In genomic region chr2:51790854-51791253, GRCh38 we compare ENCODE assay signal across 33 cellular contexts.
"Had no signal": no experiment of that assay in that cellular context is flagged by ENCODE, and none has a peak within 500 bp of the region (broad histone marks: within the 10 kb centered on the region; RNA-seq: fewer than 3 reads in every experiment).

No MANE protein-coding gene starts in this region.

- FAIRE-seq: bronchial epithelial cell, TTC549 had no signal

- H3K27ac ChIP-seq: adrenal gland, ascending aorta, cardiac muscle cell, colonic mucosa, VCaP had no signal

- H3K4me1 ChIP-seq: adrenal gland, ascending aorta, colonic mucosa had no signal

- ATAC-seq: activated CD8-positive, alpha-beta T cell treated with anti-CD3 and anti-CD28 coated beads for 36 hours; activated naive CD4-positive, alpha-beta T cell treated with anti-CD3 and anti-CD28 coated beads, Interleukin-2, amount 50 U/mL, for 72 hours; activated T-cell treated with anti-CD3 and anti-CD28 coated beads, Interleukin-2, amount 50 U/mL, for 4 hours; activated T-cell treated with anti-CD3 and anti-CD28 coated beads, Interleukin-2, amount 50 U/mL, for 72 hours; activated T-helper 17 cell treated with anti-CD3 and anti-CD28 coated beads, Interleukin-2, amount 50 U/mL, for 72 hours had no signal

- H3K36me3 ChIP-seq: adrenal gland, ascending aorta, cardiac muscle cell, colonic mucosa had no signal

- H3K27me3 ChIP-seq: adrenal gland, ascending aorta, cardiac muscle cell, colonic mucosa had no signal

- DNase-seq: activated B cell treated with CpG ODN at 0.5 μM for 24 hours; activated CD4-positive, alpha-beta memory T cell treated with anti-CD3 and anti-CD28 coated beads for 36 hours; activated CD4-positive, alpha-beta T cell treated with anti-CD3 and anti-CD28 coated beads for 4 hours; activated CD4-positive, alpha-beta T cell treated with anti-CD3 and anti-CD28 coated beads, Interleukin-2, amount 10 ng/mL, durations not matched to agents 24 days and 14 days; activated CD4-positive, alpha-beta T cell treated with anti-CD3 and anti-CD28 coated beads, Interleukin-2, amount 50 U/mL, for 1 hour; activated CD4-positive, alpha-beta T cell treated with anti-CD3 and anti-CD28 coated beads, Interleukin-2, amount 50 U/mL, for 4 hours; activated CD4-positive, CD25-positive, alpha-beta regulatory T cell treated with anti-CD3 and anti-CD28 coated beads, Interleukin-2, amount 50 U/mL, for 72 hours; activated CD8-positive, alpha-beta memory T cell treated with anti-CD3 and anti-CD28 coated beads, Interleukin-2, amount 50 U/mL, for 4 hours; activated CD8-positive, alpha-beta T cell treated with anti-CD3 and anti-CD28 coated beads for 36 hours; activated effector memory CD4-positive, alpha-beta T cell treated with anti-CD3 and anti-CD28 coated beads, Interleukin-2, amount 50 U/mL, for 16 hours; activated gamma-delta T cell treated with Interleukin-2 at 50 U/mL for 16 hours; activated naive CD4-positive, alpha-beta T cell; activated naive CD4-positive, alpha-beta T cell treated with anti-CD3 and anti-CD28 coated beads for 36 hours; activated naive CD4-positive, alpha-beta T cell treated with anti-CD3 and anti-CD28 coated beads, Interleukin-2, amount 50 U/mL, for 16 hours; activated naive CD8-positive, alpha-beta T cell treated with anti-CD3 and anti-CD28 coated beads for 36 hours; activated T-cell treated with anti-CD3 and anti-CD28 coated beads for 4 hours; activated T-cell treated with anti-CD3 and anti-CD28 coated beads, Interleukin-2, amount 50 U/mL, for 1 hour; activated T-cell treated with anti-CD3 and anti-CD28 coated beads, Interleukin-2, amount 50 U/mL, for 4 hours; activated T-cell treated with anti-CD3 and anti-CD28 coated beads, Interleukin-2, amount 50 U/mL, for 72 hours; adrenal gland; amniotic stem cell; caudate nucleus; cerebellar nuclear complex; colonic mucosa; T-helper 2 cell; T-helper 9 cell had no signal

- H3K4me3 ChIP-seq: adrenal gland, ascending aorta, cardiac muscle cell, colonic mucosa had no signal

- H3K9me3 ChIP-seq: adrenal gland, ascending aorta, colonic mucosa had no signal
